9 cellular contexts compared by ENCODE assay signal in the genomic region with DNA sequence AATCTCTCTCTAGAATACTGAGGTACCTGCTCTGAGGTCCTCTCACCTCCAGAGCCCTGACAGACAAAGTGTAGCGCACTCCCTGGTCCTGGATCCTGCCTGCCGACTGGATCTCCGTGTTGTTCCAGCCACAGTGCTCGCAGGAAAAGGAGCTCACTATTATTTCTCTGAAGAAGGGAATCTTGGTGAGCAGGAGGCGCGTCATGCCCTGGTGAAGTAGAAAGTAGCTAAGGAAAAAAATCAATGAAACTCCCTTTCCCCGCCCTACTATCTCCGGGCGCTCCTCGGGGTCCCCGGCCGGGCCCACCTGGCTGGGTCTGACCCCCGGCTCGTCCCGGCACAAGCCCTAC. TPM values are rescaled to one million over a fixed set of nuclear protein-coding genes. Genes with fewer than 3 reads are reported as not detected.
DNase-seq lines count a peak whose midpoint lies in the region; ATAC-seq, FAIRE-seq and TF ChIP-seq lines count a peak whose summit lies in the region.
"Had no signal": no experiment of that assay in that cellular context is flagged by ENCODE, and none has a peak within 500 bp of the region (broad histone marks: within the 10 kb centered on the region; RNA-seq: fewer than 3 reads in every experiment).

No MANE protein-coding gene starts in this region.

- TF ChIP-seq CTCF in brain microvascular endothelial cell (IDR thresholded peaks at IDR 0.05; ENCODE audit: low read depth, low read length, missing control alignments) (no peak), mesothelial cell of epicardium (IDR thresholded peaks at IDR 0.05; ENCODE audit: unreplicated experiment) (no peak)

- H3K4me3 ChIP-seq in CD4-positive, alpha-beta memory T cell (ENCODE audit: low read length in 2 of 2): peak overlapping the region; percentile 55 to 62
- peak overlapping the region; percentile 79 for H3K4me3 ChIP-seq in brain microvascular endothelial cell (ENCODE audit: low read depth, low read length)

- peak overlapping the region; percentile 70 to 98 (median 94) for H3K27ac Mint-ChIP-seq in CD4-positive, alpha-beta memory T cell
- peak overlapping the region; percentile 55 for H3K27ac Mint-ChIP-seq in mesothelial cell of epicardium

- H3K27me3 Mint-ChIP-seq in CD4-positive, alpha-beta memory T cell: peaks cover 0 to 2% of the 10 kb centered on the region in 2 donors
- peaks cover 6% of the 10 kb centered on the region for H3K27me3 Mint-ChIP-seq in mesothelial cell of epicardium (ENCODE audit: low read depth)

- no peaks in the 10 kb centered on the region for H3K9me3 Mint-ChIP-seq in CD4-positive, alpha-beta memory T cell
- H3K9me3 Mint-ChIP-seq in mesothelial cell of epicardium: no peaks in the 10 kb centered on the region

- DNase-seq in CD4-positive, alpha-beta memory T cell: peak in 1 of 5 donors; percentile 9
- DNase-seq in brain microvascular endothelial cell: no peak
- no peak for DNase-seq in mesothelial cell of epicardium (ENCODE audit: low spot score in 2 of 2, unreplicated experiment in 2 of 2)
- DNase-seq in activated CD4-positive, CD25-positive, alpha-beta regulatory T cell (lab: John Stamatoyannopoulos, UW): no peak
- DNase-seq in frontal cortex (ENCODE audit: low spot score in 2 of 2): no peak
- no peak for DNase-seq in sciatic nerve (ENCODE audit: low spot score)

- H3K4me1 ChIP-seq in CD4-positive, alpha-beta memory T cell (ENCODE audit: insufficient read depth, low read length): peaks cover 45% of the 10 kb centered on the region

- in situ Hi-C loops in brain microvascular endothelial cell (cut with HindIII; ENCODE audit: low pct_ligation_motif_present, low sequenced_read_pairs): no loop called here

- peaks cover 39 to 54% of the 10 kb centered on the region in 2 donors for H3K36me3 Mint-ChIP-seq in CD4-positive, alpha-beta memory T cell
- H3K36me3 Mint-ChIP-seq in mesothelial cell of epicardium: peaks cover 30% of the 10 kb centered on the region

- peaks cover 40% of the 10 kb centered on the region for H3K36me3 ChIP-seq in CD4-positive, alpha-beta memory T cell (ENCODE audit: insufficient read depth, low read length)
- peaks cover 40% of the 10 kb centered on the region for H3K36me3 ChIP-seq in brain microvascular endothelial cell (replicated peaks)

- peaks cover 32 to 71% (median 48%) of the 10 kb centered on the region in 4 donors for H3K4me1 Mint-ChIP-seq in CD4-positive, alpha-beta memory T cell
- peaks cover 18% of the 10 kb centered on the region for H3K4me1 Mint-ChIP-seq in mesothelial cell of epicardium

- H3K27ac ChIP-seq in CD4-positive, alpha-beta memory T cell (ENCODE audit: low read depth, low read length): peak overlapping the region; percentile 84
- peak overlapping the region; percentile 79 for H3K27ac ChIP-seq in brain microvascular endothelial cell

- H3K4me3 Mint-ChIP-seq in CD4-positive, alpha-beta memory T cell: peak overlapping the region; percentile 87 to 98 (median 96)
- peak overlapping the region; percentile 99 for H3K4me3 Mint-ChIP-seq in mesothelial cell of epicardium

- ATAC-seq in HG03159 (IDR thresholded peaks at IDR 0.05; ENCODE audit: unreplicated experiment): peak; percentile 10
- no peak for ATAC-seq in HG03439 (IDR thresholded peaks at IDR 0.05; ENCODE audit: unreplicated experiment)
- ATAC-seq in sciatic nerve: no peak

- no peaks in the 10 kb centered on the region for H3K27me3 ChIP-seq in CD4-positive, alpha-beta memory T cell (ENCODE audit: insufficient read depth, low read length)
- no peaks in the 10 kb centered on the region for H3K27me3 ChIP-seq in brain microvascular endothelial cell (replicated peaks)

- CTCF ChIA-PET in CD4-positive, alpha-beta memory T cell (lab: Charles Lee; ENCODE audit: partially characterized antibody): interaction anchor here (0.6 to 12.8 kb wide), 10 partner anchors 11 to 908 kb away, joined by 3 to 212 read pairs (median 6); a partner anchor contains a TSS

- no peak for FAIRE-seq in frontal cortex (lab: Jason Lieb, UNC)

- H3K9me3 ChIP-seq in CD4-positive, alpha-beta memory T cell (ENCODE audit: control insufficient read depth in 1 of 2, low read length in 2 of 2): no peaks in the 10 kb centered on the region

- intact Hi-C loops in CD4-positive, alpha-beta memory T cell (cut with micrococcal nuclease): no loop called here
- intact Hi-C loops in sciatic nerve (cut with DNase I): loop anchor here (10.0 kb wide), 1 partner anchor 317 kb away; no protein-coding TSS in a partner anchor

- POLR2A ChIA-PET in CD4-positive, alpha-beta memory T cell (lab: Charles Lee; ENCODE audit: partially characterized antibody): interaction anchor here (0.7 to 6.8 kb wide), 18 partner anchors 10 to 540 kb away, joined by 3 to 100 read pairs (median 4); a partner anchor contains a TSS

RNA-seq across cellular contexts. Expression of a gene that starts 0.4 kb away (rescaled TPM):
- 10 to 100 TPM; 59.5 to 73.4 TPM for total RNA-seq in CD4-positive, alpha-beta memory T cell
- polyA plus RNA-seq in CD4-positive, alpha-beta memory T cell: 10 to 100 TPM; 45.8 to 48.1 TPM
- total RNA-seq in mesothelial cell of epicardium (39.1 to 41.5 TPM (median 40.9 TPM) in 3 replicates), frontal cortex (55.8 TPM), sciatic nerve (26.7 TPM)

RNA-seq across cellular contexts. Expression of a gene that starts 4.3 kb away (rescaled TPM):
- total RNA-seq in CD4-positive, alpha-beta memory T cell: not detected
- not detected for polyA plus RNA-seq in CD4-positive, alpha-beta memory T cell
- total RNA-seq in mesothelial cell of epicardium (not detected in 3 replicates), frontal cortex (not detected), sciatic nerve (not detected)
- total RNA-seq: LHCN-M2 had no signal

RNA-seq across cellular contexts. Expression of a gene that starts 14.6 kb away (rescaled TPM):
- 10 to 100 TPM; 19.9 to 23.1 TPM for total RNA-seq in CD4-positive, alpha-beta memory T cell
- polyA plus RNA-seq in CD4-positive, alpha-beta memory T cell: 10 to 100 TPM in 1 of 2 donors, 1 to 10 TPM in 1; 2.3 to 20.6 TPM
- total RNA-seq in mesothelial cell of epicardium (21.2 to 22.2 TPM (median 21.4 TPM) in 3 replicates), frontal cortex (20.8 TPM), sciatic nerve (16.9 TPM)

RNA-seq across cellular contexts. Expression of a gene that starts 35.7 kb away (rescaled TPM):
- total RNA-seq in CD4-positive, alpha-beta memory T cell: not detected
- polyA plus RNA-seq in CD4-positive, alpha-beta memory T cell: not detected
- not detected in 3 replicates for total RNA-seq in mesothelial cell of epicardium
- not detected for total RNA-seq in frontal cortex
- total RNA-seq in sciatic nerve: not detected
- total RNA-seq: LHCN-M2 had no signal

RNA-seq across cellular contexts. Expression of a gene that starts 42.3 kb away (rescaled TPM):
- not detected for total RNA-seq in CD4-positive, alpha-beta memory T cell
- polyA plus RNA-seq in CD4-positive, alpha-beta memory T cell: not detected
- total RNA-seq in mesothelial cell of epicardium (not detected in 3 replicates), frontal cortex (not detected), sciatic nerve (not detected)
- total RNA-seq: LHCN-M2 had no signal
